In genomic region chrX:26286836-26287235, GRCh38 we compare ENCODE assay signal across 31 cellular contexts.
"Had no signal": no experiment of that assay in that cellular context is flagged by ENCODE, and none has a peak within 500 bp of the region (broad histone marks: within the 10 kb centered on the region; RNA-seq: fewer than 3 reads in every experiment).

No MANE protein-coding gene starts in this region.

- H3K4me3 Mint-ChIP-seq: activated CD4-positive, alpha-beta memory T cell treated with anti-CD3 and anti-CD28 coated beads for 36 hours; activated CD4-positive, alpha-beta T cell treated with anti-CD3 and anti-CD28 coated beads for 36 hours; activated CD4-positive, alpha-beta T cell treated with anti-CD3 and anti-CD28 coated beads, Interleukin-2, amount 10 ng/mL, durations not matched to agents 24 days and 14 days; activated CD8-positive, alpha-beta memory T cell treated with anti-CD3 and anti-CD28 coated beads, Interleukin-2, amount 10 ng/mL, durations not matched to agents 7 days and 5 days; activated CD8-positive, alpha-beta T cell treated with anti-CD3 and anti-CD28 coated beads, Interleukin-2, amount 10 ng/mL, durations not matched to agents 7 days and 5 days; activated naive CD4-positive, alpha-beta T cell treated with anti-CD3 and anti-CD28 coated beads for 36 hours; activated naive CD4-positive, alpha-beta T cell treated with anti-CD3 and anti-CD28 coated beads, Interleukin-2, amount 50 U/mL, for 24 hours; activated naive CD8-positive, alpha-beta T cell treated with anti-CD3 and anti-CD28 coated beads for 36 hours; activated naive CD8-positive, alpha-beta T cell treated with anti-CD3 and anti-CD28 coated beads, Interleukin-2, amount 50 U/mL, for 24 hours; activated T-helper 1 cell treated with anti-CD3 and anti-CD28 coated beads, Interleukin-12 subunit alpha, Interleukin-12 subunit beta, Interleukin-2, Interleukin-4 antibody, amounts not matched to agents 30 ng/mL and 10 ng/mL and 1 ng/mL, durations not matched to agents 14 hours and 24 hours and 36 hours; T-helper 17 cell; T-helper 2 cell treated with Interferon-gamma antibody and Interleukin-4, amounts not matched to agents 5 μg/mL and 100 μg/mL, for 36 hours had no signal

- H3K4me3 ChIP-seq: adrenal gland, body of pancreas, colonic mucosa, esophagus squamous epithelium, gastroesophageal sphincter, heart right ventricle had no signal

- H3K27me3 Mint-ChIP-seq: activated CD4-positive, alpha-beta memory T cell treated with anti-CD3 and anti-CD28 coated beads for 36 hours; activated CD4-positive, alpha-beta T cell treated with anti-CD3 and anti-CD28 coated beads for 36 hours; activated CD4-positive, alpha-beta T cell treated with anti-CD3 and anti-CD28 coated beads, Interleukin-2, amount 10 ng/mL, durations not matched to agents 24 days and 14 days; activated CD8-positive, alpha-beta memory T cell treated with anti-CD3 and anti-CD28 coated beads, Interleukin-2, amount 10 ng/mL, durations not matched to agents 7 days and 5 days; activated naive CD4-positive, alpha-beta T cell treated with anti-CD3 and anti-CD28 coated beads, Interleukin-2, amount 50 U/mL, for 24 hours; activated naive CD8-positive, alpha-beta T cell treated with anti-CD3 and anti-CD28 coated beads for 36 hours; activated naive CD8-positive, alpha-beta T cell treated with anti-CD3 and anti-CD28 coated beads, Interleukin-2, amount 50 U/mL, for 24 hours; T-helper 17 cell had no signal

- H3K27ac Mint-ChIP-seq: activated CD4-positive, alpha-beta memory T cell treated with anti-CD3 and anti-CD28 coated beads for 36 hours; activated CD4-positive, alpha-beta T cell treated with anti-CD3 and anti-CD28 coated beads for 36 hours; activated CD4-positive, alpha-beta T cell treated with anti-CD3 and anti-CD28 coated beads, Interleukin-2, amount 10 ng/mL, durations not matched to agents 24 days and 14 days; activated CD8-positive, alpha-beta memory T cell treated with anti-CD3 and anti-CD28 coated beads, Interleukin-2, amount 10 ng/mL, durations not matched to agents 7 days and 5 days; activated CD8-positive, alpha-beta T cell treated with anti-CD3 and anti-CD28 coated beads, Interleukin-2, amount 10 ng/mL, durations not matched to agents 7 days and 5 days; activated naive CD4-positive, alpha-beta T cell treated with anti-CD3 and anti-CD28 coated beads for 36 hours; activated naive CD4-positive, alpha-beta T cell treated with anti-CD3 and anti-CD28 coated beads, Interleukin-2, amount 50 U/mL, for 24 hours; activated naive CD8-positive, alpha-beta T cell treated with anti-CD3 and anti-CD28 coated beads for 36 hours; activated naive CD8-positive, alpha-beta T cell treated with anti-CD3 and anti-CD28 coated beads, Interleukin-2, amount 50 U/mL, for 24 hours; activated T-helper 1 cell treated with anti-CD3 and anti-CD28 coated beads, Interleukin-12 subunit alpha, Interleukin-12 subunit beta, Interleukin-2, Interleukin-4 antibody, amounts not matched to agents 30 ng/mL and 10 ng/mL and 1 ng/mL, durations not matched to agents 14 hours and 24 hours and 36 hours; activated T-helper 2 cell treated with anti-CD3 and anti-CD28 coated beads, Interferon-gamma antibody, Interleukin-2, Interleukin-4, amounts not matched to agents 10 μg/mL and 5 μg/mL and 100 μg/mL, durations not matched to agents 14 hours and 24 hours and 36 hours; T-helper 17 cell; T-helper 2 cell treated with Interferon-gamma antibody and Interleukin-4, amounts not matched to agents 5 μg/mL and 100 μg/mL, for 36 hours had no signal

- H3K27ac ChIP-seq: adrenal gland, body of pancreas, colonic mucosa, epithelial cell of prostate, esophagus squamous epithelium, gastroesophageal sphincter, heart right ventricle had no signal

- H3K9me3 ChIP-seq: adrenal gland, body of pancreas, colonic mucosa, esophagus squamous epithelium, gastroesophageal sphincter had no signal

- H3K4me1 Mint-ChIP-seq: activated CD4-positive, alpha-beta T cell treated with anti-CD3 and anti-CD28 coated beads for 36 hours; activated CD4-positive, alpha-beta T cell treated with anti-CD3 and anti-CD28 coated beads, Interleukin-2, amount 10 ng/mL, durations not matched to agents 24 days and 14 days; activated CD8-positive, alpha-beta memory T cell treated with anti-CD3 and anti-CD28 coated beads, Interleukin-2, amount 10 ng/mL, durations not matched to agents 7 days and 5 days; activated naive CD4-positive, alpha-beta T cell treated with anti-CD3 and anti-CD28 coated beads, Interleukin-2, amount 50 U/mL, for 24 hours; activated naive CD8-positive, alpha-beta T cell treated with anti-CD3 and anti-CD28 coated beads for 36 hours; activated naive CD8-positive, alpha-beta T cell treated with anti-CD3 and anti-CD28 coated beads, Interleukin-2, amount 50 U/mL, for 24 hours; T-helper 17 cell had no signal

- H3K27me3 ChIP-seq: adrenal gland, body of pancreas, colonic mucosa, esophagus squamous epithelium, gastroesophageal sphincter, heart right ventricle had no signal

- H3K36me3 ChIP-seq: adrenal gland, colonic mucosa, esophagus squamous epithelium, gastroesophageal sphincter, heart right ventricle had no signal

- ATAC-seq: activated CD4-positive, alpha-beta T cell treated with anti-CD3 and anti-CD28 coated beads for 36 hours; activated CD8-positive, alpha-beta memory T cell treated with anti-CD3 and anti-CD28 coated beads, Interleukin-2, amount 10 ng/mL, durations not matched to agents 7 days and 5 days; activated CD8-positive, alpha-beta T cell treated with anti-CD3 and anti-CD28 coated beads, Interleukin-2, amount 10 ng/mL, durations not matched to agents 7 days and 5 days; activated naive CD8-positive, alpha-beta T cell treated with anti-CD3 and anti-CD28 coated beads, Interleukin-2, amount 50 U/mL, for 24 hours; body of pancreas; gastroesophageal sphincter; heart right ventricle; T-helper 17 cell had no signal

- H3K36me3 Mint-ChIP-seq: activated CD4-positive, alpha-beta memory T cell treated with anti-CD3 and anti-CD28 coated beads for 36 hours; activated CD8-positive, alpha-beta memory T cell treated with anti-CD3 and anti-CD28 coated beads, Interleukin-2, amount 10 ng/mL, durations not matched to agents 7 days and 5 days; activated naive CD4-positive, alpha-beta T cell treated with anti-CD3 and anti-CD28 coated beads, Interleukin-2, amount 50 U/mL, for 24 hours; activated naive CD8-positive, alpha-beta T cell treated with anti-CD3 and anti-CD28 coated beads for 36 hours had no signal

- DNase-seq: activated CD4-positive, alpha-beta memory T cell treated with anti-CD3 and anti-CD28 coated beads for 36 hours; activated CD4-positive, alpha-beta T cell treated with anti-CD3 and anti-CD28 coated beads for 36 hours; activated CD4-positive, alpha-beta T cell treated with anti-CD3 and anti-CD28 coated beads, Interleukin-2, amount 10 ng/mL, durations not matched to agents 24 days and 14 days; activated CD4-positive, CD25-positive, alpha-beta regulatory T cell; activated CD4-positive, CD25-positive, alpha-beta regulatory T cell treated with anti-CD3 and anti-CD28 coated beads, Interleukin-2, amount 50 U/mL, for 72 hours; activated CD8-positive, alpha-beta memory T cell treated with anti-CD3 and anti-CD28 coated beads, Interleukin-2, amount 10 ng/mL, durations not matched to agents 7 days and 5 days; activated CD8-positive, alpha-beta memory T cell treated with anti-CD3 and anti-CD28 coated beads, Interleukin-2, amount 50 U/mL, for 4 hours; activated CD8-positive, alpha-beta T cell treated with anti-CD3 and anti-CD28 coated beads, Interleukin-2, amount 10 ng/mL, durations not matched to agents 7 days and 5 days; activated effector memory CD4-positive, alpha-beta T cell treated with anti-CD3 and anti-CD28 coated beads, Interleukin-2, amount 50 U/mL, for 16 hours; activated naive CD4-positive, alpha-beta T cell treated with anti-CD3 and anti-CD28 coated beads for 36 hours; activated naive CD8-positive, alpha-beta T cell treated with anti-CD3 and anti-CD28 coated beads for 36 hours; activated naive CD8-positive, alpha-beta T cell treated with anti-CD3 and anti-CD28 coated beads, Interleukin-2, amount 50 U/mL, for 24 hours; activated T-cell treated with anti-CD3 and anti-CD28 coated beads, Interleukin-2, amount 50 U/mL, for 1 hour; activated T-cell treated with anti-CD3 and anti-CD28 coated beads, Interleukin-2, amount 50 U/mL, for 48 hours; adrenal gland; amygdala; body of pancreas; caudate nucleus; colonic mucosa; effector CD8-positive, alpha-beta T cell; esophagus squamous epithelium; foreskin melanocyte; heart right ventricle; T-helper 17 cell; T1000 had no signal

- H3K9me3 Mint-ChIP-seq: activated CD4-positive, alpha-beta T cell treated with anti-CD3 and anti-CD28 coated beads, Interleukin-2, amount 10 ng/mL, durations not matched to agents 24 days and 14 days; activated T-helper 1 cell treated with anti-CD3 and anti-CD28 coated beads, Interleukin-12 subunit alpha, Interleukin-12 subunit beta, Interleukin-2, Interleukin-4 antibody, amounts not matched to agents 30 ng/mL and 10 ng/mL and 1 ng/mL, durations not matched to agents 14 hours and 24 hours and 36 hours had no signal
